In the genomic region with DNA sequence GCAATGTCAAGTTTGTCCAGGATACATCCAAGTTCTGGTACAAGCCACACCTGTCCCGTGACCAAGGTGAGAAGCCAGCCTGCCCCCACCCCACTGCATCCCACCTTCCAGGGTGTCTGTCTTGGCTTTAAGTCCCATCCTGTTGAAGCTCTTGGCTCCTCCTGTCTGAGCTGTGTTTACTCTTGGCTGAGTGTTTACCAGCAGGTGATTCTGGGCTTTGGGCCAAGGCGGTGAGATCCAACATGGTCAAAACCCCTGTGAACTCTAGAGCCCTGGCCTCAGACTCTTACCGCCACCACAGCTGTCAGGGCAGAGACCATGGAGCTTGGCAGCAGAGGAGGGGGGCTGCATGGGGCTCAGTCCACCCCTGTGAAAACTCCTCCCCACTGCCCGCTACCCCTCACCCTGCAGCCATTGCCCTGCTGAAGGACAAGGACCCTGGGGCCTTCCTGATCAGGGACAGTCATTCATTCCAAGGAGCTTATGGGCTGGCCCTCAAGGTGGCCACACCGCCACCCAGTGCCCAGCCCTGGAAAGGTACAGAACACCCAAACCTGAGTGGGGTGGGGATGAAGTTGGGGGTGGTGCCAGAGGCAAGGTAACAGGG, we compare ENCODE assay signal across 8 cellular contexts. TPM values are rescaled to one million over a fixed set of nuclear protein-coding genes. Genes with fewer than 3 reads are reported as not detected.
DNase-seq lines count a peak whose midpoint lies in the region; ATAC-seq, FAIRE-seq and TF ChIP-seq lines count a peak whose summit lies in the region.

No MANE protein-coding gene starts in this region.

- H3K9ac ChIP-seq in HepG2 (ENCODE audit: insufficient read depth, low read depth, low read length), result no peak overlapping the region

- peak overlapping the region; percentile 61 for H3K27ac ChIP-seq in HepG2 (ENCODE audit: extremely low read length, insufficient read depth, low read length)

- peak overlapping the region; percentile 53 for H3K4me2 ChIP-seq in HepG2 (ENCODE audit: low read depth, low read length)

- TF ChIP-seq POLR2A in HepG2 (IDR thresholded peaks at IDR 0.05; ENCODE audit: insufficient read depth in 1 of 2, low read depth in 2 of 2, low read length in 2 of 2), result peak in 1 of 2 experiments; percentile 4; a peak in 1 of 4 replicates

- POLR2A ChIA-PET in BJ (lab: Charles Lee), result no interaction called here
- POLR2A ChIA-PET in WTC11 (lab: Charles Lee), result interaction anchor here (1.3 kb wide), 1 partner anchor 17 kb away, joined by 3 read pairs; a partner anchor contains a TSS
- POLR2A ChIA-PET in HepG2 (lab: Yijun Ruan, JAX), result interaction anchor here (0.7 to 3.4 kb wide), 9 partner anchors 10 to 234 kb away, joined by 3 to 50 read pairs (median 8); a partner anchor contains a TSS

- peaks cover 58% of the 10 kb centered on the region for H3K27me3 Mint-ChIP-seq in WTC11 (ENCODE audit: low read depth)

- no peaks in the 10 kb centered on the region for H3K79me2 ChIP-seq in HepG2 (ENCODE audit: insufficient read depth, low read length)

- H3K27me3 ChIP-seq in BJ (ENCODE audit: control insufficient read depth, insufficient read depth, low read length) (no peaks in the 10 kb centered on the region), HepG2 (ENCODE audit: control insufficient read depth in 1 of 2, insufficient read depth in 2 of 2, low read length in 2 of 2) (no peaks in the 10 kb centered on the region)

- no peak overlapping the region for H3K27ac Mint-ChIP-seq in WTC11

- peak; percentile 83 for FAIRE-seq in HepG2 (lab: Jason Lieb, UNC)

- TF ChIP-seq EP300 in HepG2 (IDR thresholded peaks at IDR 0.05; ENCODE audit: low read depth in 2 of 2, low read length in 2 of 2) (peak in 1 of 2 experiments; percentile 80; a peak in 2 of 4 replicates), HepG2 (CRISPR knock-in tag; IDR thresholded peaks at IDR 0.05; ENCODE audit: borderline replicate concordance) (peak; percentile 69)

- no peaks in the 10 kb centered on the region for H3K36me3 Mint-ChIP-seq in WTC11

- DNase-seq in BJ (ENCODE audit: low read depth), result no peak
- peak; percentile 73 for DNase-seq in M059J (ENCODE audit: low read depth)
- DNase-seq in WTC11 (ENCODE audit: low spot score), result peak; percentile 57
- peak; percentile 92 for DNase-seq in HepG2 (ENCODE audit: low spot score)
- no peak for DNase-seq in NCI-H2227 (lab: John Stamatoyannopoulos, UW; ENCODE audit: unreplicated experiment)
- DNase-seq in GM19240 (ENCODE audit: insufficient read length, low spot score), result no peak
- DNase-seq in Ammon's horn (ENCODE audit: low spot score), result no peak
- no peak for DNase-seq in stimulated activated CD4-positive, alpha-beta T cell treated with anti-CD3 and anti-CD28 coated beads, Interleukin-4, amount 100 ng/mL, for 24 hours

- peak; percentile 76 for ATAC-seq in WTC11
- ATAC-seq in HepG2, result peak; percentile 81

- TF ChIP-seq CTCF in BJ (IDR thresholded peaks at IDR 0.05; ENCODE audit: insufficient read depth, low read depth, low read length) (0 out of 2 replicates have a peak, but pooled peaks have one; percentile 14), WTC11 (IDR thresholded peaks at IDR 0.05) (no peak; the same call in 1 of the 2 replicates), HepG2 (CRISPR knock-in tag; IDR thresholded peaks at IDR 0.05) (peak; percentile 69)

- H3K4me1 ChIP-seq in HepG2 (ENCODE audit: insufficient read depth, low read length), result peaks cover 34% of the 10 kb centered on the region

- CTCF ChIA-PET in BJ (lab: Yijun Ruan, JAX) (interaction anchor here (0.7 to 17.3 kb wide), 4 partner anchors 12 to 136 kb away, joined by 3 to 285 read pairs (median 10); a partner anchor contains a TSS), WTC11 (lab: Charles Lee) (interaction anchor here (0.7 to 11.2 kb wide), 19 partner anchors 6 to 260 kb away, joined by 3 to 474 read pairs (median 6); a partner anchor contains a TSS), HepG2 (lab: Yijun Ruan, JAX; ENCODE audit: low intra/inter-chr PET ratio, low total read pairs) (interaction anchor here (0.8 kb wide), 1 partner anchor 14 kb away, joined by 4 read pairs; no protein-coding TSS in a partner anchor)

- H2AFZ ChIP-seq in HepG2 (ENCODE audit: low read length), result no peak overlapping the region

- no peaks in the 10 kb centered on the region for H4K20me1 ChIP-seq in HepG2 (ENCODE audit: insufficient read depth, low read length)

- H3K4me3 Mint-ChIP-seq in WTC11, result no peak overlapping the region

- H3K9me3 ChIP-seq in HepG2 (ENCODE audit: low read length), result no peaks in the 10 kb centered on the region

- no TSS peak for BruUV-seq in HepG2 (replicated peaks; lab: Mats Ljungman, UMichigan)

- H3K36me3 ChIP-seq in BJ (ENCODE audit: control insufficient read depth, insufficient read depth, low read length) (peaks cover 59% of the 10 kb centered on the region), HepG2 (replicated peaks in 1 of 2; ENCODE audit: control insufficient read depth in 1 of 2, insufficient read depth in 2 of 2, low read length in 2 of 2) (peaks cover 0 to 18% of the 10 kb centered on the region in 2 experiments; a peak in 2 of 5 replicates)

- H3K4me3 ChIP-seq in BJ (ENCODE audit: low read depth, low read length) (no peak overlapping the region), HepG2 (replicated peaks in 1 of 3; ENCODE audit: insufficient read depth in 1 of 3, low read depth in 2 of 3, low read length in 3 of 3) (peak overlapping the region in 1 of 3 experiments; percentile 18; a peak in 1 of 6 replicates)

- H3K4me1 Mint-ChIP-seq in WTC11, result peaks cover 7% of the 10 kb centered on the region

- TF ChIP-seq RAD21 in HepG2 (CRISPR knock-in tag; IDR thresholded peaks at IDR 0.05), result peak; percentile 38; the same call in 1 of the 2 replicates

- intact Hi-C loops in HepG2 (cut with micrococcal nuclease; ENCODE audit: unreplicated experiment), result loop anchor here (1.0 kb wide), 1 partner anchor 8 kb away; no protein-coding TSS in a partner anchor

- in situ Hi-C loops in HepG2 (cut with HindIII; ENCODE audit: extremely low pct_ligation_motif_present, low pct_unique_long_range_greater_than_20kb), result loop anchor here (5.0 kb wide), 2 partner anchors 41 to 131 kb away; a partner anchor contains a TSS

- H3K9me3 Mint-ChIP-seq in WTC11, result no peaks in the 10 kb centered on the region

- WGBS in HepG2 (ENCODE audit: low lambda C conversion rate), result 28% methylated on average over 3 of the region's 5 CpGs

RNA-seq across cellular contexts. Expression of a gene that starts 11.6 kb away (rescaled TPM):
- polyA plus RNA-seq in BJ (2011; rRNA removed) (27.2 and 73.9 TPM in 2 replicates), HepG2 (2011; rRNA removed) (18.0 and 20.4 TPM in 2 replicates)
- 66.9 and 86.6 TPM in 2 replicates for polyA minus RNA-seq in BJ (2011; rRNA and poly(A)+ RNA removed)
- total RNA-seq in M059J (2014; rRNA removed; shearing (Covaris generic)), result 31.1 and 39.9 TPM in 2 replicates
- total RNA-seq in WTC11 (2021) (3.4 to 7.7 TPM (median 4.1 TPM) in 3 replicates), HepG2 (2016; rRNA removed; fragmentation: Illumina TruSeq; extraction: Trizol) (3.2 and 8.9 TPM in 2 replicates)
- 3.1 and 5.0 TPM in 2 replicates for total RNA-seq in HepG2 (2016; cell fraction: cytosol; rRNA removed; fragmentation: Illumina TruSeq; extraction: Trizol; ENCODE audit: low read depth)
- total RNA-seq in HepG2 (2016; cell fraction: insoluble cytoplasmic fraction; rRNA removed; fragmentation: Illumina TruSeq; extraction: Trizol), result 2.8 and 9.5 TPM in 2 replicates
- total RNA-seq in HepG2 (2016; cell fraction: membrane; rRNA removed; fragmentation: Illumina TruSeq; extraction: Trizol), result 3.1 and 3.8 TPM in 2 replicates
- total RNA-seq in HepG2 (2016; cell fraction: nucleus; rRNA removed; fragmentation: Illumina TruSeq; extraction: Trizol), result 13.3 and 14.8 TPM in 2 replicates
- polyA plus RNA-seq in HepG2 (2011; cell fraction: cytosol; rRNA removed), result 3.9 and 6.8 TPM in 2 replicates
- polyA plus RNA-seq in HepG2 (2011; cell fraction: nucleus; rRNA removed), result 181 and 258 TPM in 2 replicates
- polyA plus RNA-seq in HepG2 (2012), result 13.0 and 15.3 TPM in 2 replicates
- polyA plus RNA-seq in HepG2 (2016; cell fraction: cytosol; fragmentation: Illumina TruSeq; extraction: Trizol; ENCODE audit: low read depth), result 0.96 and 1.4 TPM in 2 replicates
- polyA plus RNA-seq in HepG2 (2016; cell fraction: insoluble cytoplasmic fraction; fragmentation: Illumina TruSeq; extraction: Trizol; ENCODE audit: low read depth), result 5.7 and 8.2 TPM in 2 replicates
- 2.0 and 4.2 TPM in 2 replicates for polyA plus RNA-seq in HepG2 (2016; cell fraction: membrane; fragmentation: Illumina TruSeq; extraction: Trizol; ENCODE audit: low read depth)
- 34.1 and 49.0 TPM in 2 replicates for polyA plus RNA-seq in HepG2 (2016; cell fraction: nucleus; fragmentation: Illumina TruSeq; extraction: Trizol; ENCODE audit: insufficient read depth, low read depth)
- polyA minus RNA-seq in HepG2 (2011; rRNA and poly(A)+ RNA removed; ENCODE audit: low replicate concordance), result 34.0 and 38.3 TPM in 2 replicates
- 9.9 and 10.3 TPM in 2 replicates for polyA minus RNA-seq in HepG2 (2011; cell fraction: cytosol; rRNA and poly(A)+ RNA removed)
- polyA minus RNA-seq in HepG2 (2011; cell fraction: nucleus; rRNA and poly(A)+ RNA removed), result 63.8 and 80.3 TPM in 2 replicates

RNA-seq across cellular contexts. Expression of a gene that starts 17.7 kb away (rescaled TPM):
- polyA plus RNA-seq in BJ (2011; rRNA removed) (34.8 and 48.0 TPM in 2 replicates), HepG2 (2011; rRNA removed) (9.2 and 10.7 TPM in 2 replicates)
- 31.2 and 63.2 TPM in 2 replicates for polyA minus RNA-seq in BJ (2011; rRNA and poly(A)+ RNA removed)
- total RNA-seq in M059J (2014; rRNA removed; shearing (Covaris generic)), result 11.2 and 15.4 TPM in 2 replicates
- total RNA-seq in WTC11 (2021) (6.5 to 11.9 TPM (median 6.8 TPM) in 3 replicates), HepG2 (2016; rRNA removed; fragmentation: Illumina TruSeq; extraction: Trizol) (9.0 and 9.2 TPM in 2 replicates)
- total RNA-seq in HepG2 (2016; cell fraction: cytosol; rRNA removed; fragmentation: Illumina TruSeq; extraction: Trizol; ENCODE audit: low read depth), result 0.79 and 1.3 TPM in 2 replicates
- total RNA-seq in HepG2 (2016; cell fraction: insoluble cytoplasmic fraction; rRNA removed; fragmentation: Illumina TruSeq; extraction: Trizol), result 7.9 and 8.6 TPM in 2 replicates
- total RNA-seq in HepG2 (2016; cell fraction: membrane; rRNA removed; fragmentation: Illumina TruSeq; extraction: Trizol), result 2.8 and 3.1 TPM in 2 replicates
- 5.1 and 5.3 TPM in 2 replicates for total RNA-seq in HepG2 (2016; cell fraction: nucleus; rRNA removed; fragmentation: Illumina TruSeq; extraction: Trizol)
- polyA plus RNA-seq in HepG2 (2011; cell fraction: cytosol; rRNA removed), result 11.7 and 12.2 TPM in 2 replicates
- polyA plus RNA-seq in HepG2 (2011; cell fraction: nucleus; rRNA removed), result 12.1 and 12.6 TPM in 2 replicates
- 6.0 and 9.7 TPM in 2 replicates for polyA plus RNA-seq in HepG2 (2012)
- polyA plus RNA-seq in HepG2 (2016; cell fraction: cytosol; fragmentation: Illumina TruSeq; extraction: Trizol; ENCODE audit: low read depth), result 0.86 and 1.1 TPM in 2 replicates
- polyA plus RNA-seq in HepG2 (2016; cell fraction: insoluble cytoplasmic fraction; fragmentation: Illumina TruSeq; extraction: Trizol; ENCODE audit: low read depth), result 11.6 and 12.5 TPM in 2 replicates
- polyA plus RNA-seq in HepG2 (2016; cell fraction: membrane; fragmentation: Illumina TruSeq; extraction: Trizol; ENCODE audit: low read depth), result 2.0 and 3.3 TPM in 2 replicates
- polyA plus RNA-seq in HepG2 (2016; cell fraction: nucleus; fragmentation: Illumina TruSeq; extraction: Trizol; ENCODE audit: insufficient read depth, low read depth), result 7.6 and 8.3 TPM in 2 replicates
- polyA minus RNA-seq in HepG2 (2011; rRNA and poly(A)+ RNA removed; ENCODE audit: low replicate concordance), result 27.5 and 69.5 TPM in 2 replicates
- 8.3 and 10.6 TPM in 2 replicates for polyA minus RNA-seq in HepG2 (2011; cell fraction: cytosol; rRNA and poly(A)+ RNA removed)
- polyA minus RNA-seq in HepG2 (2011; cell fraction: nucleus; rRNA and poly(A)+ RNA removed), result 9.5 and 12.8 TPM in 2 replicates

RNA-seq across cellular contexts. Expression of a gene that starts 36.0 kb away (rescaled TPM):
- polyA plus RNA-seq in BJ (2011; rRNA removed) (460 and 860 TPM in 2 replicates), HepG2 (2011; rRNA removed) (22.6 and 25.2 TPM in 2 replicates)
- polyA minus RNA-seq in BJ (2011; rRNA and poly(A)+ RNA removed), result 164 and 211 TPM in 2 replicates
- total RNA-seq in M059J (2014; rRNA removed; shearing (Covaris generic)), result 318 and 394 TPM in 2 replicates
- total RNA-seq in WTC11 (2021) (6.4 to 11.2 TPM (median 7.4 TPM) in 3 replicates), HepG2 (2016; rRNA removed; fragmentation: Illumina TruSeq; extraction: Trizol) (2.1 and 3.9 TPM in 2 replicates)
- 5.3 and 5.9 TPM in 2 replicates for total RNA-seq in HepG2 (2016; cell fraction: cytosol; rRNA removed; fragmentation: Illumina TruSeq; extraction: Trizol; ENCODE audit: low read depth)
- 2.5 and 4.7 TPM in 2 replicates for total RNA-seq in HepG2 (2016; cell fraction: insoluble cytoplasmic fraction; rRNA removed; fragmentation: Illumina TruSeq; extraction: Trizol)
- total RNA-seq in HepG2 (2016; cell fraction: membrane; rRNA removed; fragmentation: Illumina TruSeq; extraction: Trizol), result 3.3 and 3.5 TPM in 2 replicates
- total RNA-seq in HepG2 (2016; cell fraction: nucleus; rRNA removed; fragmentation: Illumina TruSeq; extraction: Trizol), result 1.9 and 3.2 TPM in 2 replicates
- 19.0 and 41.0 TPM in 2 replicates for polyA plus RNA-seq in HepG2 (2011; cell fraction: cytosol; rRNA removed)
- 8.4 and 9.6 TPM in 2 replicates for polyA plus RNA-seq in HepG2 (2011; cell fraction: nucleus; rRNA removed)
- 3.4 and 4.6 TPM in 2 replicates for polyA plus RNA-seq in HepG2 (2012)
- 4.2 and 5.7 TPM in 2 replicates for polyA plus RNA-seq in HepG2 (2016; cell fraction: cytosol; fragmentation: Illumina TruSeq; extraction: Trizol; ENCODE audit: low read depth)
- 2.0 and 2.4 TPM in 2 replicates for polyA plus RNA-seq in HepG2 (2016; cell fraction: insoluble cytoplasmic fraction; fragmentation: Illumina TruSeq; extraction: Trizol; ENCODE audit: low read depth)
- 3.2 and 3.8 TPM in 2 replicates for polyA plus RNA-seq in HepG2 (2016; cell fraction: membrane; fragmentation: Illumina TruSeq; extraction: Trizol; ENCODE audit: low read depth)
- polyA plus RNA-seq in HepG2 (2016; cell fraction: nucleus; fragmentation: Illumina TruSeq; extraction: Trizol; ENCODE audit: insufficient read depth, low read depth), result 5.4 and 7.5 TPM in 2 replicates
- 9.0 and 27.1 TPM in 2 replicates for polyA minus RNA-seq in HepG2 (2011; rRNA and poly(A)+ RNA removed; ENCODE audit: low replicate concordance)
- 8.7 and 9.5 TPM in 2 replicates for polyA minus RNA-seq in HepG2 (2011; cell fraction: cytosol; rRNA and poly(A)+ RNA removed)
- 0.77 and 1.6 TPM in 2 replicates for polyA minus RNA-seq in HepG2 (2011; cell fraction: nucleus; rRNA and poly(A)+ RNA removed)

RNA-seq across cellular contexts. Expression of a gene that starts 41.8 kb away (rescaled TPM):
- polyA plus RNA-seq in BJ (2011; rRNA removed) (0.16 and 0.34 TPM in 2 replicates), HepG2 (2011; rRNA removed) (108 and 131 TPM in 2 replicates)
- 0.14 and 0.26 TPM in 2 replicates for polyA minus RNA-seq in BJ (2011; rRNA and poly(A)+ RNA removed)
- total RNA-seq in M059J (2014; rRNA removed; shearing (Covaris generic)), result 0.22 TPM in 1 of 2 replicates, not detected in the other
- total RNA-seq in WTC11 (2021) (not detected in 3 replicates), HepG2 (2016; rRNA removed; fragmentation: Illumina TruSeq; extraction: Trizol) (6.1 and 14.9 TPM in 2 replicates)
- total RNA-seq in HepG2 (2016; cell fraction: cytosol; rRNA removed; fragmentation: Illumina TruSeq; extraction: Trizol; ENCODE audit: low read depth), result 1.3 and 1.6 TPM in 2 replicates
- total RNA-seq in HepG2 (2016; cell fraction: insoluble cytoplasmic fraction; rRNA removed; fragmentation: Illumina TruSeq; extraction: Trizol), result 5.1 and 14.3 TPM in 2 replicates
- 3.9 and 5.2 TPM in 2 replicates for total RNA-seq in HepG2 (2016; cell fraction: membrane; rRNA removed; fragmentation: Illumina TruSeq; extraction: Trizol)
- total RNA-seq in HepG2 (2016; cell fraction: nucleus; rRNA removed; fragmentation: Illumina TruSeq; extraction: Trizol), result 20.7 and 23.6 TPM in 2 replicates
- polyA plus RNA-seq in HepG2 (2011; cell fraction: cytosol; rRNA removed), result 102 and 125 TPM in 2 replicates
- polyA plus RNA-seq in HepG2 (2011; cell fraction: nucleus; rRNA removed), result 476 and 502 TPM in 2 replicates
- 40.7 and 74.1 TPM in 2 replicates for polyA plus RNA-seq in HepG2 (2012)
- 2.1 and 3.1 TPM in 2 replicates for polyA plus RNA-seq in HepG2 (2016; cell fraction: cytosol; fragmentation: Illumina TruSeq; extraction: Trizol; ENCODE audit: low read depth)
- polyA plus RNA-seq in HepG2 (2016; cell fraction: insoluble cytoplasmic fraction; fragmentation: Illumina TruSeq; extraction: Trizol; ENCODE audit: low read depth), result 8.4 and 8.5 TPM in 2 replicates
- polyA plus RNA-seq in HepG2 (2016; cell fraction: membrane; fragmentation: Illumina TruSeq; extraction: Trizol; ENCODE audit: low read depth), result 3.3 and 4.5 TPM in 2 replicates
- 40.5 and 42.0 TPM in 2 replicates for polyA plus RNA-seq in HepG2 (2016; cell fraction: nucleus; fragmentation: Illumina TruSeq; extraction: Trizol; ENCODE audit: insufficient read depth, low read depth)
- 0.16 and 255 TPM in 2 replicates for polyA minus RNA-seq in HepG2 (2011; rRNA and poly(A)+ RNA removed; ENCODE audit: low replicate concordance)
- polyA minus RNA-seq in HepG2 (2011; cell fraction: cytosol; rRNA and poly(A)+ RNA removed), result 39.8 and 42.8 TPM in 2 replicates
- 79.3 and 125 TPM in 2 replicates for polyA minus RNA-seq in HepG2 (2011; cell fraction: nucleus; rRNA and poly(A)+ RNA removed)

RNA-seq across cellular contexts. Expression of a gene that starts 55.3 kb away (rescaled TPM):
- 296 and 496 TPM in 2 replicates for polyA plus RNA-seq in BJ (2011; rRNA removed)
- 387 and 711 TPM in 2 replicates for polyA minus RNA-seq in BJ (2011; rRNA and poly(A)+ RNA removed)
- total RNA-seq in M059J (2014; rRNA removed; shearing (Covaris generic)), result 248 and 279 TPM in 2 replicates
- total RNA-seq in WTC11 (2021), result 730 to 860 TPM (median 838 TPM) in 3 replicates
- 548 and 779 TPM in 2 replicates for total RNA-seq in HepG2 (2016; rRNA removed; fragmentation: Illumina TruSeq; extraction: Trizol)
- 127 and 150 TPM in 2 replicates for total RNA-seq in HepG2 (2016; cell fraction: cytosol; rRNA removed; fragmentation: Illumina TruSeq; extraction: Trizol; ENCODE audit: low read depth)
- total RNA-seq in HepG2 (2016; cell fraction: insoluble cytoplasmic fraction; rRNA removed; fragmentation: Illumina TruSeq; extraction: Trizol), result 568 and 746 TPM in 2 replicates
- 454 and 551 TPM in 2 replicates for total RNA-seq in HepG2 (2016; cell fraction: membrane; rRNA removed; fragmentation: Illumina TruSeq; extraction: Trizol)
- 263 and 291 TPM in 2 replicates for total RNA-seq in HepG2 (2016; cell fraction: nucleus; rRNA removed; fragmentation: Illumina TruSeq; extraction: Trizol)
- polyA plus RNA-seq in HepG2 (2011; rRNA removed), result 327 and 416 TPM in 2 replicates
- polyA plus RNA-seq in HepG2 (2011; cell fraction: cytosol; rRNA removed), result 501 and 516 TPM in 2 replicates
- 203 and 222 TPM in 2 replicates for polyA plus RNA-seq in HepG2 (2011; cell fraction: nucleus; rRNA removed)
- 450 and 479 TPM in 2 replicates for polyA plus RNA-seq in HepG2 (2012)
- polyA plus RNA-seq in HepG2 (2016; cell fraction: cytosol; fragmentation: Illumina TruSeq; extraction: Trizol; ENCODE audit: low read depth), result 74.7 and 91.4 TPM in 2 replicates
- 445 and 458 TPM in 2 replicates for polyA plus RNA-seq in HepG2 (2016; cell fraction: insoluble cytoplasmic fraction; fragmentation: Illumina TruSeq; extraction: Trizol; ENCODE audit: low read depth)
- 254 and 316 TPM in 2 replicates for polyA plus RNA-seq in HepG2 (2016; cell fraction: membrane; fragmentation: Illumina TruSeq; extraction: Trizol; ENCODE audit: low read depth)
- 258 and 266 TPM in 2 replicates for polyA plus RNA-seq in HepG2 (2016; cell fraction: nucleus; fragmentation: Illumina TruSeq; extraction: Trizol; ENCODE audit: insufficient read depth, low read depth)
- 738 and 1,247 TPM in 2 replicates for polyA minus RNA-seq in HepG2 (2011; rRNA and poly(A)+ RNA removed; ENCODE audit: low replicate concordance)
- polyA minus RNA-seq in HepG2 (2011; cell fraction: cytosol; rRNA and poly(A)+ RNA removed), result 496 and 595 TPM in 2 replicates
- polyA minus RNA-seq in HepG2 (2011; cell fraction: nucleus; rRNA and poly(A)+ RNA removed), result 250 and 365 TPM in 2 replicates

Comparison
In these comparisons a context has a peak if more than half of its experiments do, and no peak if none do; other contexts are left out.
1. DNase-seq: peak in M059J (single experiment), WTC11 (single experiment) and HepG2 (single experiment); none in BJ (single experiment), NCI-H2227 (single experiment), GM19240 (single experiment), Ammon's horn (single experiment) and stimulated activated CD4-positive, alpha-beta T cell treated with anti-CD3 and anti-CD28 coated beads, Interleukin-4, amount 100 ng/mL, for 24 hours (single experiment).
2. RNA of a gene that starts 36.0 kb away (total RNA-seq): 318 to 394 TPM in M059J; 6.4 to 11.2 TPM in WTC11 and 1.9 to 5.9 TPM in HepG2; every median in the first group is over 10 times any median in the second.